In the genomic region with DNA sequence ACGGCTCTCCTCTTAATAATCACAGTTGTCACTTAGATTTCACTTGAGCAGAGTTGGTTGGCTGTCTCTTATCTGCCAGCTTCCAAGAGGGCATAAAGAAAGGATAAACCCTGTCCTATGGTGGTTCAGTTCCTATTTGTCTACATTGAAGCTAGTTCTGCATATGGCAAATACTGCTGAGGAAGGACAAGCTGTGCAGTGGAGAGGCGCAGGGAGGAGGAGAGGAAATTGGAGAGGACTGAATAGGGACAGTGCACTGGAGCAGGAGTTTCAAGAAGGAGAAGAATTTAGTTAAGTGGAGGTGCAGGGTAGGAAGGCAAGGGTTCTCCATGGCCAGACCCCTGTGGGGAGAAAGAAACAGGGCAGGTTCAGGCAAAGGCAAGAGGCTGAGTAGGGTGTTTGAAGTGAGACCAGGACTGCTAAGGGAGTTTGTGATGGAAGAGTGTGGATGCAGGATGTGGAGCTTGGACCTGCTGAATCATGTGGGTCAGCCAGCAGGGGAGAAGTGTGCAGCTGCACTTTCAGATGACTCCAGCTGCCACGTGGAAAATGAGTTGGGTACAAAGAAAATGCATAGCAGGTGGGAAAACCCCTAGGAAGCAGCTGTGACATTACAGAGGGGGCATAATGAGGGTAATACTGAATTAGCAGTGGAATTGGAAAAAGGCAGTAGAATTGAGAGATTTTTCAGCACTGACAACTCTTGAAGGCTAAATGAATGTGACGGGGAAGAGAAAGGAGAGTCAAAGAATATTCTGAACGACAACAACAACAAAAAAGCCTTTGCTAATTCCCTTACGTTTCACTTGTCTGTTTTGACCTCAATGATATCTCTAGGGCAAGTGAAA, we compare ENCODE assay signal across 9 cellular contexts.
DNase-seq lines count a peak whose midpoint lies in the region; FAIRE-seq and TF ChIP-seq lines count a peak whose summit lies in the region.
"Had no signal": no experiment of that assay in that cellular context is flagged by ENCODE, and none has a peak within 500 bp of the region (broad histone marks: within the 10 kb centered on the region; RNA-seq: fewer than 3 reads in every experiment).

No MANE protein-coding gene starts in this region.

- peaks cover 55% of the 10 kb centered on the region for H3K4me1 ChIP-seq in mammary epithelial cell (ENCODE audit: insufficient read depth, low read length)

- no peaks in the 10 kb centered on the region for H4K20me1 ChIP-seq in mammary epithelial cell (ENCODE audit: insufficient read depth, low read length)

- H3K4me3 Mint-ChIP-seq in MCF 10A (ENCODE audit: unreplicated experiment) = no peak overlapping the region
- no peak overlapping the region for H3K4me3 Mint-ChIP-seq in T-helper 2 cell treated with Interferon-gamma antibody and Interleukin-4, amounts not matched to agents 5 μg/mL and 100 μg/mL, for 36 hours
- H3K4me3 Mint-ChIP-seq: neural crest cell had no signal

- FAIRE-seq in urothelium cell line (lab: Jason Lieb, UNC) = no peak

- peaks cover 4% of the 10 kb centered on the region for H3K36me3 ChIP-seq in mammary epithelial cell (ENCODE audit: insufficient read depth, low read length)

- no peaks in the 10 kb centered on the region for H3K27me3 Mint-ChIP-seq in MCF 10A (ENCODE audit: insufficient read depth, unreplicated experiment)
- peaks cover 15% of the 10 kb centered on the region for H3K27me3 Mint-ChIP-seq in T-helper 2 cell treated with Interferon-gamma antibody and Interleukin-4, amounts not matched to agents 5 μg/mL and 100 μg/mL, for 36 hours (ENCODE audit: low read depth)

- no peaks in the 10 kb centered on the region for H3K36me3 Mint-ChIP-seq in MCF 10A (ENCODE audit: insufficient read depth, unreplicated experiment)
- no peaks in the 10 kb centered on the region for H3K36me3 Mint-ChIP-seq in T-helper 2 cell treated with Interferon-gamma antibody and Interleukin-4, amounts not matched to agents 5 μg/mL and 100 μg/mL, for 36 hours (ENCODE audit: low read depth)

- dilution Hi-C loops in mammary epithelial cell (cut with HindIII; ENCODE audit: low sequenced_read_pairs) = loop anchor here (25.0 kb wide), 1 partner anchor 148 kb away; no protein-coding TSS in a partner anchor

- H3K27ac Mint-ChIP-seq in MCF 10A (ENCODE audit: low read depth, unreplicated experiment) = no peak overlapping the region
- H3K27ac Mint-ChIP-seq in T-helper 2 cell treated with Interferon-gamma antibody and Interleukin-4, amounts not matched to agents 5 μg/mL and 100 μg/mL, for 36 hours = no peak overlapping the region

- no TSS peak for BruUV-seq in mammary epithelial cell (replicated peaks; lab: Mats Ljungman, UMichigan)
- BruUV-seq in MCF 10A (replicated peaks; lab: Mats Ljungman, UMichigan) = no TSS peak

- H3K79me2 ChIP-seq in mammary epithelial cell (ENCODE audit: insufficient read depth, low read length) = no peaks in the 10 kb centered on the region

- H3K27me3 ChIP-seq in mammary epithelial cell (ENCODE audit: insufficient read depth, low read length) = no peaks in the 10 kb centered on the region

- peak overlapping the region; percentile 58 for H3K27ac ChIP-seq in mammary epithelial cell (ENCODE audit: insufficient read depth, low read depth, low read length)

- 59% methylated on average over 6 of the region's 6 CpGs for WGBS in mammary epithelial cell (ENCODE audit: low coverage, missing lambda C conversion rate)

- no peak overlapping the region for H3K4me2 ChIP-seq in mammary epithelial cell (ENCODE audit: insufficient read depth, low read depth, low read length)

- TF ChIP-seq CTCF in mammary epithelial cell (conservative IDR thresholded peaks at IDR 0.05 in 1 of 2, IDR thresholded peaks at IDR 0.05 in 1 of 2; ENCODE audit: extremely low read depth in 1 of 2, insufficient read depth in 1 of 2, low read depth in 1 of 2, low read length in 2 of 2) (no peak), MCF 10A (IDR thresholded peaks at IDR 0.05; ENCODE audit: unreplicated experiment) (no peak), foreskin fibroblast (IDR thresholded peaks at IDR 0.05; ENCODE audit: low read depth, low read length) (no peak)

- no peaks in the 10 kb centered on the region for H3K9me3 Mint-ChIP-seq in MCF 10A (ENCODE audit: unreplicated experiment)
- H3K9me3 Mint-ChIP-seq in T-helper 2 cell treated with Interferon-gamma antibody and Interleukin-4, amounts not matched to agents 5 μg/mL and 100 μg/mL, for 36 hours = no peaks in the 10 kb centered on the region

- no peak overlapping the region for H3K9ac ChIP-seq in mammary epithelial cell (ENCODE audit: insufficient read depth, low read length)

- H3K4me1 Mint-ChIP-seq in MCF 10A (ENCODE audit: insufficient read depth, unreplicated experiment) = peaks cover 30% of the 10 kb centered on the region
- H3K4me1 Mint-ChIP-seq in T-helper 2 cell treated with Interferon-gamma antibody and Interleukin-4, amounts not matched to agents 5 μg/mL and 100 μg/mL, for 36 hours (ENCODE audit: low read depth) = no peaks in the 10 kb centered on the region

- no peaks in the 10 kb centered on the region for H3K9me3 ChIP-seq in mammary epithelial cell (replicated peaks; ENCODE audit: insufficient read depth, low read length)

- in situ Hi-C loops in mammary epithelial cell (cut with MboI; ENCODE audit: low sequenced_read_pairs in 2 of 2) = loop anchor here (5.0 to 10.0 kb wide), 2 partner anchors 66 to 138 kb away; a partner anchor contains a TSS

- intact Hi-C loops in mammary epithelial cell (cut with micrococcal nuclease) (loop anchor here (1.0 to 5.0 kb wide), 5 partner anchors 66 to 688 kb away; no protein-coding TSS in a partner anchor), MCF 10A (cut with micrococcal nuclease) (loop anchor here (1.0 to 10.0 kb wide), 4 partner anchors 134 to 688 kb away; a partner anchor contains a TSS)

- H2AFZ ChIP-seq in mammary epithelial cell (ENCODE audit: low read depth, low read length) = no peak overlapping the region

- H3K4me3 ChIP-seq in mammary epithelial cell (replicated peaks in 1 of 3; ENCODE audit: insufficient read depth in 1 of 3, low read depth in 2 of 3, low read length in 3 of 3) (no peak overlapping the region), foreskin fibroblast (ENCODE audit: low read depth in 1 of 2, low read length in 2 of 2) (no peak overlapping the region)

- POLR2A ChIA-PET in MCF 10A (lab: Yijun Ruan, JAX) = interaction anchor here (0.8 to 1.7 kb wide), 4 partner anchors 113 to 140 kb away, joined by 3 to 13 read pairs (median 5); no protein-coding TSS in a partner anchor

- CTCF ChIA-PET in mammary epithelial cell (lab: Charles Lee; ENCODE audit: low non-redundant PET) = interaction anchor here (0.6 to 1.7 kb wide), 4 partner anchors 37 to 149 kb away, joined by 3 to 16 read pairs (median 5); no protein-coding TSS in a partner anchor
- CTCF ChIA-PET in MCF 10A (lab: Yijun Ruan, JAX) = interaction anchor here (0.5 to 9.6 kb wide), 38 partner anchors 9 to 840 kb away, joined by 3 to 684 read pairs (median 6); no protein-coding TSS in a partner anchor

- DNase-seq in mammary epithelial cell (no peak), MCF 10A (ENCODE audit: unreplicated experiment) (no peak), NCI-H510A treated with DMSO at 0.1 percent for 48 hours (lab: John Stamatoyannopoulos, UW) (peak; percentile 69), foreskin fibroblast (peak; percentile 53 to 73), urothelium cell line (ENCODE audit: low spot score) (peak; percentile 20), SW 1271 (lab: John Stamatoyannopoulos, UW) (no peak)
- no peak for DNase-seq in activated effector memory CD4-positive, alpha-beta T cell treated with Interleukin-2 at 50 U/mL for 16 hours
- DNase-seq in T-helper 2 cell treated with Interferon-gamma antibody and Interleukin-4, amounts not matched to agents 5 μg/mL and 100 μg/mL, for 36 hours (ENCODE audit: low spot score) = no peak

Comparison
In these comparisons a context has a peak if more than half of its experiments do, and no peak if none do; other contexts are left out.
1. DNase-seq: peak in NCI-H510A treated with DMSO at 0.1 percent for 48 hours (single experiment), foreskin fibroblast (2 of 2) and urothelium cell line (single experiment); none in mammary epithelial cell (single experiment), MCF 10A (single experiment), activated effector memory CD4-positive, alpha-beta T cell treated with Interleukin-2 at 50 U/mL for 16 hours (single experiment), T-helper 2 cell treated with Interferon-gamma antibody and Interleukin-4, amounts not matched to agents 5 μg/mL and 100 μg/mL, for 36 hours (single experiment) and SW 1271 (0 of 2).